Comparison of ENCODE assay signal across 22 cellular contexts in genomic region chr5:80210014-80210413, GRCh38. TPM values are rescaled to one million over a fixed set of nuclear protein-coding genes. Genes with fewer than 3 reads are reported as not detected.
DNase-seq lines count a peak whose midpoint lies in the region; ATAC-seq and TF ChIP-seq lines count a peak whose summit lies in the region.
"Had no signal": no experiment of that assay in that cellular context is flagged by ENCODE, and none has a peak within 500 bp of the region (broad histone marks: within the 10 kb centered on the region; RNA-seq: fewer than 3 reads in every experiment).

No MANE protein-coding gene starts in this region.

- no peaks in the 10 kb centered on the region for H3K9me2 ChIP-seq in OCI-LY1 (ENCODE audit: low read depth, low read length)
- H3K9me2 ChIP-seq: SK-N-SH had no signal

- no peak overlapping the region for H3K9ac ChIP-seq in OCI-LY1 (ENCODE audit: low read length)
- H3K9ac ChIP-seq: SK-N-SH had no signal

- H2AFZ ChIP-seq in OCI-LY1 (ENCODE audit: low read length), result no peak overlapping the region
- H2AFZ ChIP-seq in osteoblast (ENCODE audit: low read length), result no peak overlapping the region

- H3K4me1 Mint-ChIP-seq in activated naive CD4-positive, alpha-beta T cell treated with anti-CD3 and anti-CD28 coated beads, Interleukin-2, amount 50 U/mL, for 24 hours, result peaks cover 96% of the 10 kb centered on the region
- peaks cover 94% of the 10 kb centered on the region for H3K4me1 Mint-ChIP-seq in activated naive CD8-positive, alpha-beta T cell treated with anti-CD3 and anti-CD28 coated beads for 36 hours

- H3K79me2 ChIP-seq in OCI-LY1 (ENCODE audit: insufficient read depth, low read length) (peaks cover 87% of the 10 kb centered on the region), osteoblast (ENCODE audit: insufficient read depth, low read length) (peaks cover 75% of the 10 kb centered on the region)

- H3K9me3 Mint-ChIP-seq in activated naive CD4-positive, alpha-beta T cell treated with anti-CD3 and anti-CD28 coated beads, Interleukin-2, amount 50 U/mL, for 24 hours, result no peaks in the 10 kb centered on the region
- H3K9me3 Mint-ChIP-seq in activated naive CD8-positive, alpha-beta T cell treated with anti-CD3 and anti-CD28 coated beads for 36 hours, result no peaks in the 10 kb centered on the region

- H3K4me2 ChIP-seq in OCI-LY1 (ENCODE audit: low read length), result no peak overlapping the region
- no peak overlapping the region for H3K4me2 ChIP-seq in osteoblast (ENCODE audit: insufficient read depth, low read length)
- H3K4me2 ChIP-seq: SK-N-SH had no signal

- H3K27me3 ChIP-seq in OCI-LY1 (ENCODE audit: insufficient read depth, low read length) (no peaks in the 10 kb centered on the region), osteoblast (ENCODE audit: insufficient read depth, low read length) (no peaks in the 10 kb centered on the region)

- H3K9me3 ChIP-seq in OCI-LY1 (ENCODE audit: low read length) (peaks cover 6% of the 10 kb centered on the region; the same call in 1 of the 2 replicates), osteoblast (ENCODE audit: low read depth, low read length) (no peaks in the 10 kb centered on the region)
- H3K9me3 ChIP-seq: HAP-1, SK-N-SH had no signal

- DNase-seq in activated naive CD4-positive, alpha-beta T cell (lab: John Stamatoyannopoulos, UW), result no peak
- DNase-seq in activated naive CD8-positive, alpha-beta T cell treated with anti-CD3 and anti-CD28 coated beads for 36 hours, result no peak
- no peak for DNase-seq in osteoblast (ENCODE audit: insufficient read length, low spot score, missing footprints)
- no peak for DNase-seq in NCI-H2196 treated with DMSO at 0.1 percent for 48 hours (lab: John Stamatoyannopoulos, UW; ENCODE audit: unreplicated experiment)
- no peak for DNase-seq in SIG-M5 treated with dmso at 0.1 percent for 504 hours (lab: John Stamatoyannopoulos, UW; ENCODE audit: unreplicated experiment)
- DNase-seq: activated CD4-positive, CD25-positive, alpha-beta regulatory T cell; cortex of kidney; Kasumi-1; left cardiac atrium; midbrain; NCI-H1048; NCI-H1930; SK-N-SH; small intestine; stimulated activated naive CD4-positive, alpha-beta T cell treated with Interleukin-2 at 50 U/mL for 16 hours; T1000; trophoblast cell had no signal

- H3K4me3 ChIP-seq in OCI-LY1 (ENCODE audit: low read depth, low read length, poor library complexity, severe bottlenecking) (no peak overlapping the region), osteoblast (ENCODE audit: insufficient read depth, low read length) (no peak overlapping the region)
- H3K4me3 ChIP-seq: HAP-1 had no signal

- peak overlapping the region; percentile 35 for H3K27ac ChIP-seq in OCI-LY1 (ENCODE audit: low read depth, low read length, poor library complexity, severe bottlenecking)
- peak overlapping the region; percentile 29 for H3K27ac ChIP-seq in osteoblast (ENCODE audit: low read depth, low read length)

- H3K27me3 Mint-ChIP-seq in activated naive CD4-positive, alpha-beta T cell treated with anti-CD3 and anti-CD28 coated beads, Interleukin-2, amount 50 U/mL, for 24 hours, result no peaks in the 10 kb centered on the region
- H3K27me3 Mint-ChIP-seq in activated naive CD8-positive, alpha-beta T cell treated with anti-CD3 and anti-CD28 coated beads for 36 hours, result no peaks in the 10 kb centered on the region

- H4K20me1 ChIP-seq in OCI-LY1 (ENCODE audit: insufficient read depth, low read length), result no peaks in the 10 kb centered on the region
- H4K20me1 ChIP-seq in osteoblast (ENCODE audit: insufficient read depth, low read length), result peaks cover 13% of the 10 kb centered on the region

- H3F3A ChIP-seq in OCI-LY1 (ENCODE audit: insufficient read depth, low read length), result no peaks in the 10 kb centered on the region

- TF ChIP-seq CTCF in OCI-LY1 (IDR thresholded peaks at IDR 0.05; ENCODE audit: low read length), result no peak
- TF ChIP-seq CTCF in osteoblast (IDR thresholded peaks at IDR 0.05; ENCODE audit: extremely low read depth, low read depth, low read length), result no peak

- peak overlapping the region; percentile 62 for H3K4me3 Mint-ChIP-seq in activated naive CD4-positive, alpha-beta T cell treated with anti-CD3 and anti-CD28 coated beads, Interleukin-2, amount 50 U/mL, for 24 hours
- peak overlapping the region; percentile 55 for H3K4me3 Mint-ChIP-seq in activated naive CD8-positive, alpha-beta T cell treated with anti-CD3 and anti-CD28 coated beads for 36 hours
- H3K4me3 Mint-ChIP-seq: CD14-positive monocyte had no signal

- ATAC-seq in GM21737 (IDR thresholded peaks at IDR 0.05; ENCODE audit: unreplicated experiment), result no peak
- ATAC-seq: left cardiac atrium had no signal

- H3K36me3 ChIP-seq in OCI-LY1 (ENCODE audit: insufficient read depth, low read length) (peaks cover 50% of the 10 kb centered on the region), osteoblast (ENCODE audit: insufficient read depth, low read length) (no peaks in the 10 kb centered on the region)
- H3K36me3 ChIP-seq: HAP-1 had no signal

- H3K4me1 ChIP-seq in OCI-LY1 (ENCODE audit: insufficient read depth, low read length, severe bottlenecking) (peaks cover 84% of the 10 kb centered on the region), osteoblast (ENCODE audit: insufficient read depth, low read length) (peaks cover 24% of the 10 kb centered on the region)
- H3K4me1 ChIP-seq: HAP-1 had no signal

- H3K27ac Mint-ChIP-seq in activated naive CD4-positive, alpha-beta T cell treated with anti-CD3 and anti-CD28 coated beads, Interleukin-2, amount 50 U/mL, for 24 hours, result peak overlapping the region; percentile 97
- peak overlapping the region; percentile 92 for H3K27ac Mint-ChIP-seq in activated naive CD8-positive, alpha-beta T cell treated with anti-CD3 and anti-CD28 coated beads for 36 hours

- no peaks in the 10 kb centered on the region for H3K36me3 Mint-ChIP-seq in activated naive CD4-positive, alpha-beta T cell treated with anti-CD3 and anti-CD28 coated beads, Interleukin-2, amount 50 U/mL, for 24 hours
- peaks cover 19% of the 10 kb centered on the region for H3K36me3 Mint-ChIP-seq in activated naive CD8-positive, alpha-beta T cell treated with anti-CD3 and anti-CD28 coated beads for 36 hours

RNA-seq across cellular contexts. Expression of gene SERINC5, which starts 45.8 kb away (rescaled TPM):
- 10 to 100 TPM; 22.0 to 25.1 TPM for total RNA-seq in activated naive CD8-positive, alpha-beta T cell treated with anti-CD3 and anti-CD28 coated beads for 36 hours
- 94.3 and 96.3 TPM in 2 replicates for total RNA-seq in osteoblast
